ENCODE assay signal across 2 cellular contexts in the genomic region with DNA sequence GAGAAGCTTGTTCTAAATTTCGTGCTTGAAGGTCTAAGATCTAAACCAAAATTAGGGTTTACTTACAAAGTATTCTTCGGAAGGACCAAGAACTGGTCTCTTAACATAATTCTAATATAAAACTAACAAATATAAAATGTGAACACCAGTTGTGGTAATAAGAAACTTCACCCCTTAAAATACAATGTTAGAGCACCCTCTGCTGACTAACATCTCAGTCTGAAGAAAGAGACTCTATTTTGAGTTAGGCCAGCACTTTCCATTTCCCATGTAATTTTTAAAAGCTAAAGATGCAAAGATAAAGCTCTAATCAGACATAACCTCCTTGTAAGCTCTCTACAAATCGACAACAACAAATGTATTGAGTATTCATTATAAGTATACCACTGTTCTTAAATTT.
TF ChIP-seq lines count a peak whose summit lies in the region.

No MANE protein-coding gene starts in this region.

TF ChIP-seq in GM12878, 131 proteins besides CTCF, POLR2A, EP300 and RAD21:
- TF ChIP-seq SMC3 (IDR thresholded peaks at IDR 0.05; ENCODE audit: borderline replicate concordance, low read length) (peak; percentile 64), RUNX3 (IDR thresholded peaks at IDR 0.05; ENCODE audit: low read length) (0 out of 2 replicates have a peak, but pooled peaks have one; percentile 11), YY1 (IDR thresholded peaks at IDR 0.05; ENCODE audit: low read depth, low read length) (no peak)

TF ChIP-seq in liver, 16 proteins besides CTCF, POLR2A, EP300 and RAD21:
- TF ChIP-seq GABPA (IDR thresholded peaks at IDR 0.05 in 1 of 2, conservative IDR thresholded peaks at IDR 0.05 in 1 of 2) (no peak), HNF4A (conservative IDR thresholded peaks at IDR 0.05) (no peak), JUND (IDR thresholded peaks at IDR 0.05) (no peak), EGR1 (IDR thresholded peaks at IDR 0.05; ENCODE audit: low read depth in 2 of 2) (no peak), FOXA2 (IDR thresholded peaks at IDR 0.05) (no peak)
- TF ChIP-seq, protein P1, sequence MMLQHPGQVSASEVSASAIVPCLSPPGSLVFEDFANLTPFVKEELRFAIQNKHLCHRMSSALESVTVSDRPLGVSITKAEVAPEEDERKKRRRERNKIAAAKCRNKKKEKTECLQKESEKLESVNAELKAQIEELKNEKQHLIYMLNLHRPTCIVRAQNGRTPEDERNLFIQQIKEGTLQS (IDR thresholded peaks at IDR 0.05) = no peak
- TF ChIP-seq, protein P2, sequence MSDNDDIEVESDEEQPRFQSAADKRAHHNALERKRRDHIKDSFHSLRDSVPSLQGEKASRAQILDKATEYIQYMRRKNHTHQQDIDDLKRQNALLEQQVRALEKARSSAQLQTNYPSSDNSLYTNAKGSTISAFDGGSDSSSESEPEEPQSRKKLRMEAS (IDR thresholded peaks at IDR 0.05) = no peak
- TF ChIP-seq, protein P3, sequence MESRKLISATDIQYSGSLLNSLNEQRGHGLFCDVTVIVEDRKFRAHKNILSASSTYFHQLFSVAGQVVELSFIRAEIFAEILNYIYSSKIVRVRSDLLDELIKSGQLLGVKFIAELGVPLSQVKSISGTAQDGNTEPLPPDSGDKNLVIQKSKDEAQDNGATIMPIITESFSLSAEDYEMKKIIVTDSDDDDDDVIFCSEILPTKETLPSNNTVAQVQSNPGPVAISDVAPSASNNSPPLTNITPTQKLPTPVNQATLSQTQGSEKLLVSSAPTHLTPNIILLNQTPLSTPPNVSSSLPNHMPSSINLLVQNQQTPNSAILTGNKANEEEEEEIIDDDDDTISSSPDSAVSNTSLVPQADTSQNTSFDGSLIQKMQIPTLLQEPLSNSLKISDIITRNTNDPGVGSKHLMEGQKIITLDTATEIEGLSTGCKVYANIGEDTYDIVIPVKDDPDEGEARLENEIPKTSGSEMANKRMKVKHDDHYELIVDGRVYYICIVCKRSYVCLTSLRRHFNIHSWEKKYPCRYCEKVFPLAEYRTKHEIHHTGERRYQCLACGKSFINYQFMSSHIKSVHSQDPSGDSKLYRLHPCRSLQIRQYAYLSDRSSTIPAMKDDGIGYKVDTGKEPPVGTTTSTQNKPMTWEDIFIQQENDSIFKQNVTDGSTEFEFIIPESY (IDR thresholded peaks at IDR 0.05) = no peak
